Comparison of ENCODE assay signal across 22 cellular contexts in genomic region chr15:90606641-90607040, GRCh38.
"Had no signal": no experiment of that assay in that cellular context is flagged by ENCODE, and none has a peak within 500 bp of the region (broad histone marks: within the 10 kb centered on the region; RNA-seq: fewer than 3 reads in every experiment).

No MANE protein-coding gene starts in this region.

- H3K27me3 ChIP-seq: colonic mucosa, dorsolateral prefrontal cortex, esophagus muscularis mucosa, esophagus squamous epithelium, foreskin keratinocyte, gastrocnemius medialis, gastroesophageal sphincter, heart left ventricle, heart right ventricle had no signal

- H3K9me3 ChIP-seq: colonic mucosa, esophagus muscularis mucosa, esophagus squamous epithelium, gastrocnemius medialis, gastroesophageal sphincter, heart left ventricle, heart right ventricle had no signal

- H3K27ac ChIP-seq: colonic mucosa, epithelial cell of prostate, foreskin keratinocyte had no signal

- H3K4me1 ChIP-seq: foreskin keratinocyte had no signal

- H3K4me3 ChIP-seq: colonic mucosa, coronary artery, dorsolateral prefrontal cortex, esophagus muscularis mucosa, esophagus squamous epithelium, gastrocnemius medialis, gastroesophageal sphincter, heart left ventricle, heart right ventricle had no signal

- H3K36me3 ChIP-seq: colonic mucosa had no signal

- DNase-seq: colonic mucosa; cortex of kidney; dermis blood vessel endothelial cell; dorsolateral prefrontal cortex; effector CD4-positive, alpha-beta T cell; effector CD8-positive, alpha-beta T cell; effector memory CD4-positive, alpha-beta T cell; effector memory CD8-positive, alpha-beta T cell; erythroblast; esophagus squamous epithelium; foreskin fibroblast; foreskin keratinocyte; foreskin melanocyte; gastrocnemius medialis; glutamatergic neuron; head of caudate nucleus; heart left ventricle; heart right ventricle had no signal
